Comparison of ENCODE assay signal across 22 cellular contexts in the genomic region with DNA sequence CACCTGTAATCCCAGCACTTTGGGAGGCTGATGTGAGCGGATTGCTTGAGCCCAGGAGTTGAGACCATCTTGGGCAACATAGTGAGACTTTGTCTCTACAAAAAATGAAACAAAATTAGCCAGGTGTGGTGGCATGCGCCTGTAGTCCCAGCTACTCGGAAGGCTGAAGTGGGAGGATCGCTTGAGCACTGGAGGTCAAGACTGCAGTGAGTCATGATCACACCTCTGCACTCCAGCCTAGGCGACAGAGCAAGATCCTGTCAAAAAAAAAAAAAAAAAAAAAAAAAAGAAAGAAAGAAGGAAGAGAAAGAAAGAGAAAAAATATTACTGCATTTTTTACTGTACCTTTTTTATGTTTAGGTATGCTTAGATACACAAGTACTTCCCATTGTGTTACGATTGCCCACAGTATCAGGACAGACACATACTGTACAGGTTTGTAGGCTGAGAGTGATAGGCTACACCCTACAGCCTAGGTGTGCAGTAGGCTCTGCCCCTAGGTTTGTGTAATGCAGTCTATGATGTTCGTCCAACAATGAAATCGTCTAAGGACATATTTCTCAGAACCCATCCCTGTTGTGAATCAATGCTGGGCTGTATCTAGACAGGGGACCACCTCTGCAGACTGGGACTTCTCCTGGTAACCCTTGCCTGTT.
DNase-seq lines count a peak whose midpoint lies in the region; ATAC-seq, FAIRE-seq and TF ChIP-seq lines count a peak whose summit lies in the region.
"Had no signal": no experiment of that assay in that cellular context is flagged by ENCODE, and none has a peak within 500 bp of the region (broad histone marks: within the 10 kb centered on the region; RNA-seq: fewer than 3 reads in every experiment).

No MANE protein-coding gene starts in this region.

- ATAC-seq in activated CD8-positive, alpha-beta memory T cell treated with anti-CD3 and anti-CD28 coated beads, Interleukin-2, amount 10 ng/mL, durations not matched to agents 7 days and 5 days = no peak
- ATAC-seq in natural killer cell = peak in 2 of 3 donors; percentile 47 to 61
- ATAC-seq in stimulated activated naive CD8-positive, alpha-beta T cell treated with anti-CD3 and anti-CD28 coated beads, Interleukin-15, Interleukin-2, amounts not matched to agents 100 U/mL and 50 U/mL, for 24 hours = no peak
- ATAC-seq: A549, Panc1 had no signal

- no peaks in the 10 kb centered on the region for H3K27me3 ChIP-seq in bronchial epithelial cell (ENCODE audit: control insufficient read depth, insufficient read depth, low read length)
- H3K27me3 ChIP-seq in hepatocyte = no peaks in the 10 kb centered on the region
- H3K27me3 ChIP-seq: BLaER1 treated with 17β-estradiol and CSF1 and Interleukin-3, amounts not matched to agents 10 nM and 100 nM; MG63 had no signal

- intact Hi-C loops in natural killer cell (cut with micrococcal nuclease) = no loop called here

- H3K4me3 ChIP-seq in bronchial epithelial cell (ENCODE audit: low read depth, low read length) (no peak overlapping the region), hepatocyte (no peak overlapping the region)
- H3K4me3 ChIP-seq: A549; BLaER1 treated with 17β-estradiol and CSF1 and Interleukin-3, amounts not matched to agents 10 nM and 100 nM; MG63 had no signal

- no peaks in the 10 kb centered on the region for H4K20me1 ChIP-seq in hepatocyte (ENCODE audit: insufficient read depth, poor library complexity, severe bottlenecking)

- no peaks in the 10 kb centered on the region for H3K27me3 Mint-ChIP-seq in activated CD8-positive, alpha-beta memory T cell treated with anti-CD3 and anti-CD28 coated beads, Interleukin-2, amount 10 ng/mL, durations not matched to agents 7 days and 5 days
- no peaks in the 10 kb centered on the region for H3K27me3 Mint-ChIP-seq in natural killer cell (ENCODE audit: low read depth in 2 of 2)
- H3K27me3 Mint-ChIP-seq: CD4-positive, alpha-beta memory T cell had no signal

- no peak overlapping the region for H2AFZ ChIP-seq in hepatocyte

- H3K9me2 ChIP-seq in hepatocyte (replicated peaks; ENCODE audit: insufficient read depth) = no peaks in the 10 kb centered on the region

- peak; percentile 58 for FAIRE-seq in bronchial epithelial cell (lab: Jason Lieb, UNC)
- FAIRE-seq: A549, G401.6, H54, HTR-8/SVneo had no signal

- no peaks in the 10 kb centered on the region for H3K4me1 ChIP-seq in hepatocyte (ENCODE audit: insufficient read depth)
- H3K4me1 ChIP-seq: A549 had no signal

- H3K4me3 Mint-ChIP-seq in activated CD8-positive, alpha-beta memory T cell treated with anti-CD3 and anti-CD28 coated beads, Interleukin-2, amount 10 ng/mL, durations not matched to agents 7 days and 5 days = no peak overlapping the region
- H3K4me3 Mint-ChIP-seq in natural killer cell = no peak overlapping the region
- H3K4me3 Mint-ChIP-seq: CD4-positive, alpha-beta memory T cell had no signal

- WGBS in hepatocyte (ENCODE audit: low lambda C conversion rate, missing lambda C conversion rate) = 94% methylated on average over 8 of the region's 8 CpGs

- H3K36me3 ChIP-seq in bronchial epithelial cell (ENCODE audit: control insufficient read depth, insufficient read depth, low read length) (no peaks in the 10 kb centered on the region), hepatocyte (replicated peaks; ENCODE audit: insufficient read depth, low read depth) (no peaks in the 10 kb centered on the region)
- H3K36me3 ChIP-seq: MG63 had no signal

- no peaks in the 10 kb centered on the region for H3K4me1 Mint-ChIP-seq in activated CD8-positive, alpha-beta memory T cell treated with anti-CD3 and anti-CD28 coated beads, Interleukin-2, amount 10 ng/mL, durations not matched to agents 7 days and 5 days
- peaks cover 17 to 20% of the 10 kb centered on the region in 2 donors for H3K4me1 Mint-ChIP-seq in natural killer cell

- no peaks in the 10 kb centered on the region for H3K79me2 ChIP-seq in hepatocyte

- H3K36me3 Mint-ChIP-seq in activated CD8-positive, alpha-beta memory T cell treated with anti-CD3 and anti-CD28 coated beads, Interleukin-2, amount 10 ng/mL, durations not matched to agents 7 days and 5 days = peaks cover 3% of the 10 kb centered on the region
- no peaks in the 10 kb centered on the region for H3K36me3 Mint-ChIP-seq in natural killer cell

- no peak overlapping the region for H3K4me2 ChIP-seq in hepatocyte
- H3K4me2 ChIP-seq: A549; BLaER1 treated with 17β-estradiol and CSF1 and Interleukin-3, amounts not matched to agents 10 nM and 100 nM had no signal

- no peak overlapping the region for H3K27ac ChIP-seq in hepatocyte
- H3K27ac ChIP-seq: A549; BLaER1 treated with 17β-estradiol and CSF1 and Interleukin-3, amounts not matched to agents 10 nM and 100 nM; RWPE1 had no signal

- H3K27ac Mint-ChIP-seq in activated CD8-positive, alpha-beta memory T cell treated with anti-CD3 and anti-CD28 coated beads, Interleukin-2, amount 10 ng/mL, durations not matched to agents 7 days and 5 days = no peak overlapping the region
- H3K27ac Mint-ChIP-seq in natural killer cell = peak overlapping the region in 1 of 2 donors; percentile 75
- H3K27ac Mint-ChIP-seq: CD4-positive, alpha-beta memory T cell had no signal

- TF ChIP-seq CTCF in bronchial epithelial cell (IDR thresholded peaks at IDR 0.05; ENCODE audit: insufficient read depth, low read length, severe bottlenecking) (no peak), natural killer cell (IDR thresholded peaks at IDR 0.05) (no peak), hepatocyte (IDR thresholded peaks at IDR 0.05; ENCODE audit: poor library complexity) (no peak)

- CTCF ChIA-PET in activated CD8-positive, alpha-beta memory T cell treated with anti-CD3 and anti-CD28 coated beads, Interleukin-2, amount 10 ng/mL, durations not matched to agents 7 days and 5 days (lab: Charles Lee) = no interaction called here

- H3K9me3 Mint-ChIP-seq in activated CD8-positive, alpha-beta memory T cell treated with anti-CD3 and anti-CD28 coated beads, Interleukin-2, amount 10 ng/mL, durations not matched to agents 7 days and 5 days (ENCODE audit: low read depth) = peaks cover 3% of the 10 kb centered on the region
- H3K9me3 Mint-ChIP-seq in natural killer cell = peaks cover 3% of the 10 kb centered on the region in 2 donors

- H3K9me3 ChIP-seq in hepatocyte (ENCODE audit: low read depth) = no peaks in the 10 kb centered on the region
- H3K9me3 ChIP-seq: A549, MG63 had no signal

- DNase-seq in activated CD8-positive, alpha-beta memory T cell treated with anti-CD3 and anti-CD28 coated beads for 24 hours = peak; percentile 24
- DNase-seq in activated CD8-positive, alpha-beta memory T cell treated with anti-CD3 and anti-CD28 coated beads, Interleukin-2, amount 10 ng/mL, durations not matched to agents 7 days and 5 days = no peak
- DNase-seq in bronchial epithelial cell (ENCODE audit: low read depth) (no peak), natural killer cell (no peak), hepatocyte (ENCODE audit: low spot score) (no peak)
- no peak for DNase-seq in stimulated activated naive CD8-positive, alpha-beta T cell treated with anti-CD3 and anti-CD28 coated beads, Interleukin-15, Interleukin-2, amounts not matched to agents 100 U/mL and 50 U/mL, for 24 hours
- no peak for DNase-seq in activated CD4-positive, alpha-beta T cell treated with anti-CD3 and anti-CD28 coated beads, Interleukin-2, amount 50 U/mL, for 48 hours
- DNase-seq: AML-193; CD4-positive, alpha-beta memory T cell; COR-L47; KG1; MG63; NCI-H446 treated with DMSO at 0.1 percent for 48 hours; NCI-H526; SHP77 had no signal

Comparison
In these comparisons a context has a peak if more than half of its experiments do, and no peak if none do; other contexts are left out.
1. ATAC-seq: peak in natural killer cell (2 of 3); none in activated CD8-positive, alpha-beta memory T cell treated with anti-CD3 and anti-CD28 coated beads, Interleukin-2, amount 10 ng/mL, durations not matched to agents 7 days and 5 days (single experiment) and stimulated activated naive CD8-positive, alpha-beta T cell treated with anti-CD3 and anti-CD28 coated beads, Interleukin-15, Interleukin-2, amounts not matched to agents 100 U/mL and 50 U/mL, for 24 hours (single experiment).